ENCODE assay signal across 12 cellular contexts in the genomic region with DNA sequence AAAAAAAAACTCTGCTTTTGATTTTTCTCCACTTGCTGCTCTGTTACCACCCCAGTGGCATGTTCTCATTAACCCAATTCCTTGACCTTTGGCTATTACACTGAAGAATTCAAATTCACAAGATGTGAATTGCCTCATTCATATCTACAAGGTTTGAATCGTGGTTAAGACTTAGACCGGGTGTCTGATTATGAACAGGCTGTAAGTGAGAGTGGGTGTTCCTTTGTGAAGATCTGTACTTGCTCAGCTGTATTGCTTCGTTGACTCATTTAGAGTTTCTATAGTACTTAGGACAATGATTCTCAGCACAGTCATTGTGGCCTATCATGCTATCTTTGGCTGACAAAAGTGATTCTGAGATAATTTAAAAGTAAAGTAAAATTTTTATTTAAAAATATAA. TPM values are rescaled to one million over a fixed set of nuclear protein-coding genes. Genes with fewer than 3 reads are reported as not detected.
A peak's percentile ranks its signal among the peaks of the same experiment; 100 is the strongest.
DNase-seq lines count a peak whose midpoint lies in the region; ATAC-seq and TF ChIP-seq lines count a peak whose summit lies in the region.
"Had no signal": no experiment of that assay in that cellular context is flagged by ENCODE, and none has a peak within 500 bp of the region (broad histone marks: within the 10 kb centered on the region; RNA-seq: fewer than 3 reads in every experiment).

No MANE protein-coding gene starts in this region.

- intact Hi-C loops in Calu3 (cut with micrococcal nuclease; ENCODE audit: unreplicated experiment): no loop called here

- no peak for TF ChIP-seq CTCF in Calu3 (IDR thresholded peaks at IDR 0.05; ENCODE audit: unreplicated experiment)

- no peaks in the 10 kb centered on the region for H3K9me3 Mint-ChIP-seq in activated naive CD8-positive, alpha-beta T cell (ENCODE audit: low read depth)
- no peaks in the 10 kb centered on the region for H3K9me3 Mint-ChIP-seq in activated naive CD8-positive, alpha-beta T cell treated with anti-CD3 and anti-CD28 coated beads for 36 hours
- H3K9me3 Mint-ChIP-seq in activated T-helper 17 cell treated with anti-CD3 and anti-CD28 coated beads, Interleukin-2, amount 50 U/mL, for 72 hours: no peaks in the 10 kb centered on the region
- no peaks in the 10 kb centered on the region for H3K9me3 Mint-ChIP-seq in stimulated activated naive CD8-positive, alpha-beta T cell treated with anti-CD3 and anti-CD28 coated beads, Interleukin-15, amount 100 ng/mL, for 72 hours
- H3K9me3 Mint-ChIP-seq in Calu3 (ENCODE audit: low read depth, unreplicated experiment): no peaks in the 10 kb centered on the region
- H3K9me3 Mint-ChIP-seq: activated T-helper 2 cell treated with anti-CD3 and anti-CD28 coated beads, Interferon-gamma antibody, Interleukin-2, Interleukin-4, amounts not matched to agents 10 μg/mL and 5 μg/mL and 100 μg/mL, durations not matched to agents 14 hours and 24 hours and 36 hours; dendritic cell treated with granulocyte-macrophage colony-stimulating factor and Interleukin-4, amounts not matched to agents 40 ng/mL and 50 ng/mL, for 4 days; HFFc6 had no signal

- H3K36me3 Mint-ChIP-seq in activated naive CD8-positive, alpha-beta T cell: peaks cover 3% of the 10 kb centered on the region
- no peaks in the 10 kb centered on the region for H3K36me3 Mint-ChIP-seq in activated naive CD8-positive, alpha-beta T cell treated with anti-CD3 and anti-CD28 coated beads for 36 hours
- no peaks in the 10 kb centered on the region for H3K36me3 Mint-ChIP-seq in activated T-helper 17 cell treated with anti-CD3 and anti-CD28 coated beads, Interleukin-2, amount 50 U/mL, for 72 hours (ENCODE audit: low read depth)
- no peaks in the 10 kb centered on the region for H3K36me3 Mint-ChIP-seq in Calu3 (ENCODE audit: insufficient read depth, unreplicated experiment)

- CTCF ChIA-PET in Calu3 (lab: Charles Lee): no interaction called here

- no peaks in the 10 kb centered on the region for H3K4me1 Mint-ChIP-seq in activated naive CD8-positive, alpha-beta T cell (ENCODE audit: low read depth)
- no peaks in the 10 kb centered on the region for H3K4me1 Mint-ChIP-seq in activated naive CD8-positive, alpha-beta T cell treated with anti-CD3 and anti-CD28 coated beads for 36 hours
- H3K4me1 Mint-ChIP-seq in activated T-helper 17 cell treated with anti-CD3 and anti-CD28 coated beads, Interleukin-2, amount 50 U/mL, for 72 hours: peaks cover 5% of the 10 kb centered on the region
- H3K4me1 Mint-ChIP-seq in stimulated activated naive CD8-positive, alpha-beta T cell treated with anti-CD3 and anti-CD28 coated beads, Interleukin-15, amount 100 ng/mL, for 72 hours: no peaks in the 10 kb centered on the region
- peaks cover 7% of the 10 kb centered on the region for H3K4me1 Mint-ChIP-seq in Calu3 (ENCODE audit: low read depth, unreplicated experiment)

- no peaks in the 10 kb centered on the region for H3K27me3 Mint-ChIP-seq in activated naive CD8-positive, alpha-beta T cell
- H3K27me3 Mint-ChIP-seq in activated naive CD8-positive, alpha-beta T cell treated with anti-CD3 and anti-CD28 coated beads for 36 hours: peaks cover 3% of the 10 kb centered on the region
- peaks cover 3% of the 10 kb centered on the region for H3K27me3 Mint-ChIP-seq in activated T-helper 17 cell treated with anti-CD3 and anti-CD28 coated beads, Interleukin-2, amount 50 U/mL, for 72 hours
- H3K27me3 Mint-ChIP-seq in stimulated activated naive CD8-positive, alpha-beta T cell treated with anti-CD3 and anti-CD28 coated beads, Interleukin-15, amount 100 ng/mL, for 72 hours: no peaks in the 10 kb centered on the region
- no peaks in the 10 kb centered on the region for H3K27me3 Mint-ChIP-seq in Calu3 (ENCODE audit: unreplicated experiment)
- H3K27me3 Mint-ChIP-seq: dendritic cell treated with granulocyte-macrophage colony-stimulating factor and Interleukin-4, amounts not matched to agents 40 ng/mL and 50 ng/mL, for 4 days had no signal

- no TSS peak for BruUV-seq in Calu3 (replicated peaks; lab: Mats Ljungman, UMichigan)

- peak; percentile 82 for ATAC-seq in HG03039 (IDR thresholded peaks at IDR 0.05; ENCODE audit: unreplicated experiment)
- ATAC-seq in activated T-helper 17 cell treated with anti-CD3 and anti-CD28 coated beads, Interleukin-2, amount 50 U/mL, for 72 hours (replicated peaks): peak; percentile 100
- ATAC-seq in stimulated activated naive CD8-positive, alpha-beta T cell treated with anti-CD3 and anti-CD28 coated beads, Interleukin-15, amount 100 ng/mL, for 72 hours: peak; percentile 92

- H3K4me3 Mint-ChIP-seq in activated naive CD8-positive, alpha-beta T cell: no peak overlapping the region
- no peak overlapping the region for H3K4me3 Mint-ChIP-seq in activated naive CD8-positive, alpha-beta T cell treated with anti-CD3 and anti-CD28 coated beads for 36 hours
- no peak overlapping the region for H3K4me3 Mint-ChIP-seq in activated T-helper 17 cell treated with anti-CD3 and anti-CD28 coated beads, Interleukin-2, amount 50 U/mL, for 72 hours
- H3K4me3 Mint-ChIP-seq in stimulated activated naive CD8-positive, alpha-beta T cell treated with anti-CD3 and anti-CD28 coated beads, Interleukin-15, amount 100 ng/mL, for 72 hours: no peak overlapping the region
- H3K4me3 Mint-ChIP-seq in Calu3 (ENCODE audit: low read depth, unreplicated experiment): no peak overlapping the region
- H3K4me3 Mint-ChIP-seq: dendritic cell treated with granulocyte-macrophage colony-stimulating factor and Interleukin-4, amounts not matched to agents 40 ng/mL and 50 ng/mL, for 4 days; HFFc6 had no signal

- no peak for DNase-seq in activated naive CD8-positive, alpha-beta T cell treated with anti-CD3 and anti-CD28 coated beads for 36 hours
- no peak for DNase-seq in stimulated activated naive CD8-positive, alpha-beta T cell treated with anti-CD3 and anti-CD28 coated beads, Interleukin-15, amount 100 ng/mL, for 72 hours
- DNase-seq in Calu3 (no peak), DMS153 (lab: John Stamatoyannopoulos, UW) (no peak)
- no peak for DNase-seq in stimulated activated naive CD4-positive, alpha-beta T cell treated with Interleukin-2 at 50 U/mL for 16 hours (lab: John Stamatoyannopoulos, UW)
- DNase-seq: HFFc6, T1000 had no signal

- peak overlapping the region; percentile 23 for H3K27ac Mint-ChIP-seq in activated naive CD8-positive, alpha-beta T cell
- no peak overlapping the region for H3K27ac Mint-ChIP-seq in activated naive CD8-positive, alpha-beta T cell treated with anti-CD3 and anti-CD28 coated beads for 36 hours
- no peak overlapping the region for H3K27ac Mint-ChIP-seq in activated T-helper 17 cell treated with anti-CD3 and anti-CD28 coated beads, Interleukin-2, amount 50 U/mL, for 72 hours
- H3K27ac Mint-ChIP-seq in stimulated activated naive CD8-positive, alpha-beta T cell treated with anti-CD3 and anti-CD28 coated beads, Interleukin-15, amount 100 ng/mL, for 72 hours: no peak overlapping the region
- H3K27ac Mint-ChIP-seq in Calu3 (ENCODE audit: unreplicated experiment): no peak overlapping the region
- H3K27ac Mint-ChIP-seq: activated T-helper 2 cell treated with anti-CD3 and anti-CD28 coated beads, Interferon-gamma antibody, Interleukin-2, Interleukin-4, amounts not matched to agents 10 μg/mL and 5 μg/mL and 100 μg/mL, durations not matched to agents 14 hours and 24 hours and 36 hours; dendritic cell treated with granulocyte-macrophage colony-stimulating factor and Interleukin-4, amounts not matched to agents 40 ng/mL and 50 ng/mL, for 4 days; HFFc6 had no signal

RNA-seq across cellular contexts. Expression of gene DNM3, which starts 36.4 kb away (rescaled TPM):
- under 1 TPM; 0.34 to 0.35 TPM for total RNA-seq in activated naive CD8-positive, alpha-beta T cell treated with anti-CD3 and anti-CD28 coated beads for 36 hours
- 1 to 10 TPM; 3.0 to 5.8 TPM for total RNA-seq in activated T-helper 17 cell treated with anti-CD3 and anti-CD28 coated beads, Interleukin-2, amount 50 U/mL, for 72 hours
- 1.2 and 1.3 TPM in 2 replicates for total RNA-seq in Calu3 (2022)
